ENCODE assay signal across 1 cellular context in the genomic region with DNA sequence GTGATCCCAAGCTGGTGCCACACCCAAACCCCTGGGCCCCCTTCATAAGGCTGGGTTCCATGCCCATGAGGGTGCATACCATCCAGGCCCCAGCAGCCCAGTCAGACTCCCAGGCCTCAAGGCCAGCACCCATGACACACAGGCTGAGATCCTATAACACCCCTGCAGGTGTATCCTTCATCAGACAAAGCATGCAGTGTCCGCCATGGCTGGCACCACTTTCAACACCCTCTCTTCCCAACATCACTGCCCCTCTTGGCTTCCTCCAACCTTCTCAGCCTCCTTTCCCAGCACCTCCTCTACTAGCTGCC.
TF ChIP-seq lines count a peak whose summit lies in the region.

No MANE protein-coding gene starts in this region.

TF ChIP-seq in H1, 55 proteins besides CTCF, POLR2A, EP300 and RAD21:
- TF ChIP-seq, protein P1, sequence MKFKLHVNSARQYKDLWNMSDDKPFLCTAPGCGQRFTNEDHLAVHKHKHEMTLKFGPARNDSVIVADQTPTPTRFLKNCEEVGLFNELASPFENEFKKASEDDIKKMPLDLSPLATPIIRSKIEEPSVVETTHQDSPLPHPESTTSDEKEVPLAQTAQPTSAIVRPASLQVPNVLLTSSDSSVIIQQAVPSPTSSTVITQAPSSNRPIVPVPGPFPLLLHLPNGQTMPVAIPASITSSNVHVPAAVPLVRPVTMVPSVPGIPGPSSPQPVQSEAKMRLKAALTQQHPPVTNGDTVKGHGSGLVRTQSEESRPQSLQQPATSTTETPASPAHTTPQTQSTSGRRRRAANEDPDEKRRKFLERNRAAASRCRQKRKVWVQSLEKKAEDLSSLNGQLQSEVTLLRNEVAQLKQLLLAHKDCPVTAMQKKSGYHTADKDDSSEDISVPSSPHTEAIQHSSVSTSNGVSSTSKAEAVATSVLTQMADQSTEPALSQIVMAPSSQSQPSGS (IDR thresholded peaks at IDR 0.05; ENCODE audit: low read length), result no peak
- TF ChIP-seq POLR2AphosphoS5 (IDR thresholded peaks at IDR 0.05; ENCODE audit: low read depth, low read length), result 0 out of 2 replicates have a peak, but pooled peaks have one; percentile 4
